Comparison of ENCODE assay signal across 1 cellular context in genomic region chr17:78971764-78972506, GRCh38.
TF ChIP-seq lines count a peak whose summit lies in the region.

No MANE protein-coding gene starts in this region.

TF ChIP-seq in GM23338, 12 proteins besides CTCF, POLR2A, EP300 and RAD21 (continued from another document):
- no peak for TF ChIP-seq POLR2AphosphoS5 (IDR thresholded peaks at IDR 0.05; ENCODE audit: low read depth)
- TF ChIP-seq STAT1 (IDR thresholded peaks at IDR 0.05; ENCODE audit: unreplicated experiment) = no peak
- no peak for TF ChIP-seq ZNF462 (CRISPR knock-in tag; IDR thresholded peaks at IDR 0.05)
- TF ChIP-seq JUNB (IDR thresholded peaks at IDR 0.05; ENCODE audit: unreplicated experiment) = no peak
- TF ChIP-seq CREB1 (CRISPR knock-in tag; IDR thresholded peaks at IDR 0.05; ENCODE audit: low read depth) = no peak
- no peak for TF ChIP-seq EZH2phosphoT487 (IDR thresholded peaks at IDR 0.05; ENCODE audit: unreplicated experiment)
